22 cellular contexts compared by ENCODE assay signal in the genomic region with DNA sequence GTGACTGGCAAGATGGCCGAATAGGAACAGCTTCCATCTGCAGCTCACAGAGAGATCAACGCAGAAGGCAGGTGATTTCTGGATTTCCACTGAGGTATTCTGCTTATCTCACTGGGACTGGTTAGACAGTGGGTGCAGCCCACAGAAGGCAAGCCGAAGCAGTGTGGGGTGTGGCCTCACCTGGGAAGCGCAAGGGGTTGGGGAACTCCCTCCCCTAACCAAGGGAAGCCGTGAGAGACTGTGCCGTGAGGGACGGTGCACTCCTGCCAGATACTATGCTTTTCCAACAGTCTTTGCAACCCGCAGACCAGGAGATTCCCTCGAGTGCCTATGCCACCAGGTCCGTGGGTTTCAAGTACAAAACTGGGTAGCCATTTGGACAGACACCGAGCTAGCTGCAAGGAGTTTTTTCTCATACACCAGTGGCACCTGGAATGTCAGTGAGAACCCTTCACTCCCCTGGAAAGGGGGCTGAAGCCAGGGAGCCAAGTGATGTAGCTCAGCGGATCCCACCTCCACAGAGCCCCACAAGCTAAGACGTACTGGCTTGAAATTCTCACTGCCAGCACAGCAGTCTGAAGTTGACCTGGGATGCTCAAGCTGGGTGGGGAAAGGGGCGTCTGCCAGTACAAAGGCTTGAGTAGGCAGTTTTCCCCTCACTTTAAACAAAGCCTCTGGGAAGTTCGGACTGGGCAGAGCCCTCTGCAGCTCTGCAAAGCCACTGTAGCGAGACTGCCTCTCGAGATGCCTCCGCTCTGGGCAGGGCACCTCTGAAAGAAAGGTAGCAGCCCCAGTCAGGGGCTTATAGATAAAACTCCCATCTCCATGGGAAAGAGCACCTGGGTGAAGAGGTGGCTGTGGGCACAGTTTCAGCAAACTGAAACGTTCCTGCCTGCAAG. TPM values are rescaled to one million over a fixed set of nuclear protein-coding genes. Genes with fewer than 3 reads are reported as not detected.
DNase-seq lines count a peak whose midpoint lies in the region; ATAC-seq and TF ChIP-seq lines count a peak whose summit lies in the region.
"Had no signal": no experiment of that assay in that cellular context is flagged by ENCODE, and none has a peak within 500 bp of the region (broad histone marks: within the 10 kb centered on the region; RNA-seq: fewer than 3 reads in every experiment).

No MANE protein-coding gene starts in this region.

- DNase-seq in NCI-H526 (lab: John Stamatoyannopoulos, UW) (peak; percentile 19 to 41), NCI-H526 treated with DMSO at 0.1 percent for 48 hours (lab: John Stamatoyannopoulos, UW) (no peak), Karpas-422 (no peak), esophagus muscularis mucosa (ENCODE audit: extremely low spot score) (peak; percentile 45)
- DNase-seq in activated CD8-positive, alpha-beta memory T cell treated with anti-CD3 and anti-CD28 coated beads, Interleukin-2, amount 50 U/mL, for 48 hours, result no peak
- DNase-seq in activated T-helper 1 cell treated with anti-CD3 and anti-CD28 coated beads, Interleukin-12 subunit alpha, Interleukin-12 subunit beta, Interleukin-2, Interleukin-4 antibody, amounts not matched to agents 30 ng/mL and 10 ng/mL and 1 ng/mL, durations not matched to agents 14 hours and 24 hours and 36 hours (ENCODE audit: low spot score), result no peak
- DNase-seq: activated CD4-positive, alpha-beta T cell treated with anti-CD3 and anti-CD28 coated beads for 4 hours; AML-193; anterior cingulate cortex; DMS79; foreskin fibroblast; MM.1S; NCI-H1417 treated with DMSO at 0.1 percent for 48 hours; stimulated activated CD4-positive, alpha-beta T cell treated with anti-CD3 and anti-CD28 coated beads, Interleukin-4, amount 100 ng/mL, for 4 hours; stomach had no signal

- H3K4me3 ChIP-seq in Karpas-422 (ENCODE audit: low read length) (no peak overlapping the region), esophagus muscularis mucosa (no peak overlapping the region)
- H3K4me3 ChIP-seq: hepatocyte, stomach, tibial nerve had no signal

- H3K4me1 Mint-ChIP-seq in stimulated activated memory B cell treated with anti-CD40 and anti-IgM and Interleukin-4, amounts not matched to agents 10 μg/mL and 1 μg/mL and 100 μg/mL, for 72 hours, result peaks cover 98% of the 10 kb centered on the region
- peaks cover 5% of the 10 kb centered on the region for H3K4me1 Mint-ChIP-seq in activated T-helper 1 cell treated with anti-CD3 and anti-CD28 coated beads, Interleukin-12 subunit alpha, Interleukin-12 subunit beta, Interleukin-2, Interleukin-4 antibody, amounts not matched to agents 30 ng/mL and 10 ng/mL and 1 ng/mL, durations not matched to agents 14 hours and 24 hours and 36 hours (ENCODE audit: low read depth)
- H3K4me1 Mint-ChIP-seq: activated naive CD4-positive, alpha-beta T cell treated with anti-CD3 and anti-CD28 coated beads, Interleukin-2, amount 50 U/mL, for 24 hours had no signal

- H3K9me2 ChIP-seq in Karpas-422 (replicated peaks; ENCODE audit: insufficient read depth, low read length), result no peaks in the 10 kb centered on the region

- peaks cover 26% of the 10 kb centered on the region for H3K9me3 Mint-ChIP-seq in stimulated activated memory B cell treated with anti-CD40 and anti-IgM and Interleukin-4, amounts not matched to agents 10 μg/mL and 1 μg/mL and 100 μg/mL, for 72 hours
- H3K9me3 Mint-ChIP-seq in activated T-helper 1 cell treated with anti-CD3 and anti-CD28 coated beads, Interleukin-12 subunit alpha, Interleukin-12 subunit beta, Interleukin-2, Interleukin-4 antibody, amounts not matched to agents 30 ng/mL and 10 ng/mL and 1 ng/mL, durations not matched to agents 14 hours and 24 hours and 36 hours, result peaks cover 35% of the 10 kb centered on the region

- H3K9ac ChIP-seq in Karpas-422 (ENCODE audit: low read length), result no peak overlapping the region

- H3K36me3 Mint-ChIP-seq in stimulated activated memory B cell treated with anti-CD40 and anti-IgM and Interleukin-4, amounts not matched to agents 10 μg/mL and 1 μg/mL and 100 μg/mL, for 72 hours, result peaks cover 54% of the 10 kb centered on the region
- peaks cover 12% of the 10 kb centered on the region for H3K36me3 Mint-ChIP-seq in activated T-helper 1 cell treated with anti-CD3 and anti-CD28 coated beads, Interleukin-12 subunit alpha, Interleukin-12 subunit beta, Interleukin-2, Interleukin-4 antibody, amounts not matched to agents 30 ng/mL and 10 ng/mL and 1 ng/mL, durations not matched to agents 14 hours and 24 hours and 36 hours (ENCODE audit: low read depth)

- H3K27ac ChIP-seq in Karpas-422 (ENCODE audit: low read length) (peak overlapping the region; percentile 61), esophagus muscularis mucosa (replicated peaks in 1 of 4) (no peak overlapping the region)
- H3K27ac ChIP-seq: epithelial cell of prostate, hepatocyte, stomach, tibial nerve had no signal

- no peak for TF ChIP-seq EP300 in esophagus muscularis mucosa (IDR thresholded peaks at IDR 0.05)

- H3K4me1 ChIP-seq in Karpas-422 (ENCODE audit: low read length) (peaks cover 46% of the 10 kb centered on the region), esophagus muscularis mucosa (no peaks in the 10 kb centered on the region)
- H3K4me1 ChIP-seq: stomach, tibial nerve had no signal

- no peaks in the 10 kb centered on the region for H4K20me1 ChIP-seq in Karpas-422 (ENCODE audit: insufficient read depth, low read depth, low read length)

- TF ChIP-seq POLR2A in esophagus muscularis mucosa (IDR thresholded peaks at IDR 0.05; ENCODE audit: low read depth), result no peak

- H3K79me2 ChIP-seq in Karpas-422 (ENCODE audit: low read length), result no peaks in the 10 kb centered on the region
- H3K79me2 ChIP-seq: hepatocyte had no signal

- no peaks in the 10 kb centered on the region for H3K27me3 Mint-ChIP-seq in stimulated activated memory B cell treated with anti-CD40 and anti-IgM and Interleukin-4, amounts not matched to agents 10 μg/mL and 1 μg/mL and 100 μg/mL, for 72 hours
- peaks cover 29% of the 10 kb centered on the region for H3K27me3 Mint-ChIP-seq in activated T-helper 1 cell treated with anti-CD3 and anti-CD28 coated beads, Interleukin-12 subunit alpha, Interleukin-12 subunit beta, Interleukin-2, Interleukin-4 antibody, amounts not matched to agents 30 ng/mL and 10 ng/mL and 1 ng/mL, durations not matched to agents 14 hours and 24 hours and 36 hours (ENCODE audit: insufficient read depth)

- H3K27me3 ChIP-seq in Karpas-422 (ENCODE audit: low read length) (no peaks in the 10 kb centered on the region), esophagus muscularis mucosa (peaks cover 0 to 14% (median 0%) of the 10 kb centered on the region in 4 donors)
- H3K27me3 ChIP-seq: hepatocyte, tibial nerve had no signal

- no peak for TF ChIP-seq CTCF in esophagus muscularis mucosa (IDR thresholded peaks at IDR 0.05)

- no peak overlapping the region for H2AFZ ChIP-seq in Karpas-422 (ENCODE audit: low read length)
- H2AFZ ChIP-seq: hepatocyte had no signal

- 61% methylated on average over 14 of the region's 19 CpGs for WGBS in esophagus muscularis mucosa

- ATAC-seq in stimulated activated memory B cell treated with anti-CD40 and anti-IgM and Interleukin-4, amounts not matched to agents 10 μg/mL and 1 μg/mL and 100 μg/mL, for 72 hours, result peak; percentile 69
- ATAC-seq in GM21786 (IDR thresholded peaks at IDR 0.05; ENCODE audit: unreplicated experiment), result no peak

- no peak overlapping the region for H3K4me2 ChIP-seq in Karpas-422 (ENCODE audit: low read depth, low read length, poor library complexity, severe bottlenecking)
- H3K4me2 ChIP-seq: hepatocyte had no signal

- H3K27ac Mint-ChIP-seq in stimulated activated memory B cell treated with anti-CD40 and anti-IgM and Interleukin-4, amounts not matched to agents 10 μg/mL and 1 μg/mL and 100 μg/mL, for 72 hours, result peak overlapping the region; percentile 62
- H3K27ac Mint-ChIP-seq in activated T-helper 1 cell treated with anti-CD3 and anti-CD28 coated beads, Interleukin-12 subunit alpha, Interleukin-12 subunit beta, Interleukin-2, Interleukin-4 antibody, amounts not matched to agents 30 ng/mL and 10 ng/mL and 1 ng/mL, durations not matched to agents 14 hours and 24 hours and 36 hours, result no peak overlapping the region
- H3K27ac Mint-ChIP-seq: activated naive CD4-positive, alpha-beta T cell treated with anti-CD3 and anti-CD28 coated beads, Interleukin-2, amount 50 U/mL, for 24 hours had no signal

- H3K9me3 ChIP-seq in Karpas-422 (ENCODE audit: low read length) (no peaks in the 10 kb centered on the region), esophagus muscularis mucosa (no peaks in the 10 kb centered on the region)
- H3K9me3 ChIP-seq: stomach, tibial nerve had no signal

- H3K36me3 ChIP-seq in Karpas-422 (ENCODE audit: insufficient read depth, low read length) (no peaks in the 10 kb centered on the region), esophagus muscularis mucosa (no peaks in the 10 kb centered on the region)
- H3K36me3 ChIP-seq: stomach, tibial nerve had no signal

- peak overlapping the region; percentile 34 for H3K4me3 Mint-ChIP-seq in stimulated activated memory B cell treated with anti-CD40 and anti-IgM and Interleukin-4, amounts not matched to agents 10 μg/mL and 1 μg/mL and 100 μg/mL, for 72 hours
- H3K4me3 Mint-ChIP-seq in activated T-helper 1 cell treated with anti-CD3 and anti-CD28 coated beads, Interleukin-12 subunit alpha, Interleukin-12 subunit beta, Interleukin-2, Interleukin-4 antibody, amounts not matched to agents 30 ng/mL and 10 ng/mL and 1 ng/mL, durations not matched to agents 14 hours and 24 hours and 36 hours, result no peak overlapping the region
- H3K4me3 Mint-ChIP-seq: activated naive CD4-positive, alpha-beta T cell treated with anti-CD3 and anti-CD28 coated beads, Interleukin-2, amount 50 U/mL, for 24 hours had no signal

- intact Hi-C loops in esophagus muscularis mucosa (cut with DNase I), result no loop called here
- intact Hi-C loops in activated T-helper 1 cell treated with anti-CD3 and anti-CD28 coated beads, Interleukin-12 subunit alpha, Interleukin-12 subunit beta, Interleukin-2, Interleukin-4 antibody, amounts not matched to agents 30 ng/mL and 10 ng/mL and 1 ng/mL, durations not matched to agents 14 hours and 24 hours and 36 hours (cut with micrococcal nuclease), result loop anchor here (5.0 kb wide), 1 partner anchor 43 kb away; no protein-coding TSS in a partner anchor

RNA-seq across cellular contexts. Expression of a gene that starts 40.1 kb away (rescaled TPM):
- 224 and 232 TPM in 2 replicates for total RNA-seq in Karpas-422 (2014; rRNA removed; shearing (Covaris generic); ENCODE audit: low replicate concordance)
- 10 to 100 TPM in 1 of 4 donors, 1 to 10 TPM in 3; 3.1 to 23.4 (median 6.0) TPM for total RNA-seq in esophagus muscularis mucosa
- 3.2 TPM in 2 replicates for total RNA-seq in activated T-helper 1 cell treated with anti-CD3 and anti-CD28 coated beads, Interleukin-12 subunit alpha, Interleukin-12 subunit beta, Interleukin-2, Interleukin-4 antibody, amounts not matched to agents 30 ng/mL and 10 ng/mL and 1 ng/mL, durations not matched to agents 14 hours and 24 hours and 36 hours
- total RNA-seq: A172 had no signal

Comparison
In these comparisons a context has a peak if more than half of its experiments do, and no peak if none do; other contexts are left out.
1. DNase-seq: peak in NCI-H526 (2 of 2) and esophagus muscularis mucosa (single experiment); none in NCI-H526 treated with DMSO at 0.1 percent for 48 hours (single experiment), Karpas-422 (single experiment), activated CD8-positive, alpha-beta memory T cell treated with anti-CD3 and anti-CD28 coated beads, Interleukin-2, amount 50 U/mL, for 48 hours (single experiment) and activated T-helper 1 cell treated with anti-CD3 and anti-CD28 coated beads, Interleukin-12 subunit alpha, Interleukin-12 subunit beta, Interleukin-2, Interleukin-4 antibody, amounts not matched to agents 30 ng/mL and 10 ng/mL and 1 ng/mL, durations not matched to agents 14 hours and 24 hours and 36 hours (single experiment).